25 cellular contexts compared by ENCODE assay signal in the genomic region with DNA sequence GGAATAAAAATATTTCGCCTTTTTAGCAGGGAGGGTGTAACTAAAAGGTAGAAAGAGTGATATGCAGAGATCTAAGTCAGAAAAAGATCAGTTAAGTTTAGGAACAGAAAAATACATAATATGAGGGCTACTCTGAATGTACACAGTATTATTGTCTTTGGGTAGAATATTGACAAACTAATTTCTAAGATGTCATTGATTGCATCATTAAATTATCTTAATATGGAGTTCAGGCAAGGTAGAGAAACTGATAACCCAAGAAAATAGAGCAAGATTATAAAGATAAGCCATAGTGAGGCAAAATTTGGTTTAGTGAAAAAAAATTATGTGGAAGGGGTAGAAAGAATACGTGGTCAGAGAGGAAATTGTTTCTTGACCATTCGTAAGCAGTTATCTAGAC.
"Had no signal": no experiment of that assay in that cellular context is flagged by ENCODE, and none has a peak within 500 bp of the region (broad histone marks: within the 10 kb centered on the region; RNA-seq: fewer than 3 reads in every experiment).

No MANE protein-coding gene starts in this region.

- H3K9me3 ChIP-seq: colonic mucosa, gastrocnemius medialis, lower lobe of right lung had no signal

- H3K4me3 ChIP-seq: colonic mucosa, esophagus squamous epithelium, gastrocnemius medialis, heart right ventricle, left lung, lower lobe of right lung had no signal

- ATAC-seq: effector memory CD8-positive, alpha-beta T cell; esophagus mucosa; gastrocnemius medialis; heart right ventricle; left cardiac atrium; left lung; left ventricle myocardium superior; lower lobe of right lung had no signal

- H3K36me3 ChIP-seq: colonic mucosa, esophagus squamous epithelium, gastrocnemius medialis, heart right ventricle, left lung, lower lobe of right lung had no signal

- FAIRE-seq: endometrium, islet of Langerhans, keratinocyte had no signal

- H3K27ac ChIP-seq: colonic mucosa, epithelial cell of prostate, esophagus squamous epithelium, gastrocnemius medialis, heart right ventricle, left lung, lower lobe of right lung had no signal

- H3K27me3 ChIP-seq: colonic mucosa, esophagus squamous epithelium, gastrocnemius medialis, heart right ventricle, left lung had no signal

- H3K4me1 ChIP-seq: colonic mucosa, esophagus squamous epithelium, gastrocnemius medialis, heart right ventricle, left lung, lower lobe of right lung had no signal

- DNase-seq: colonic mucosa; cortex of kidney; effector CD8-positive, alpha-beta T cell; effector memory CD8-positive, alpha-beta T cell; endodermal cell; erythroblast; esophagus squamous epithelium; foreskin fibroblast; foreskin melanocyte; gastrocnemius medialis; glutamatergic neuron; head of caudate nucleus; heart right ventricle; hippocampal formation; left cardiac atrium; left lung; left ventricle myocardium superior; lower lobe of right lung; mesenchymal stem cell; midbrain had no signal
